1 cellular context compared by ENCODE assay signal in the genomic region with DNA sequence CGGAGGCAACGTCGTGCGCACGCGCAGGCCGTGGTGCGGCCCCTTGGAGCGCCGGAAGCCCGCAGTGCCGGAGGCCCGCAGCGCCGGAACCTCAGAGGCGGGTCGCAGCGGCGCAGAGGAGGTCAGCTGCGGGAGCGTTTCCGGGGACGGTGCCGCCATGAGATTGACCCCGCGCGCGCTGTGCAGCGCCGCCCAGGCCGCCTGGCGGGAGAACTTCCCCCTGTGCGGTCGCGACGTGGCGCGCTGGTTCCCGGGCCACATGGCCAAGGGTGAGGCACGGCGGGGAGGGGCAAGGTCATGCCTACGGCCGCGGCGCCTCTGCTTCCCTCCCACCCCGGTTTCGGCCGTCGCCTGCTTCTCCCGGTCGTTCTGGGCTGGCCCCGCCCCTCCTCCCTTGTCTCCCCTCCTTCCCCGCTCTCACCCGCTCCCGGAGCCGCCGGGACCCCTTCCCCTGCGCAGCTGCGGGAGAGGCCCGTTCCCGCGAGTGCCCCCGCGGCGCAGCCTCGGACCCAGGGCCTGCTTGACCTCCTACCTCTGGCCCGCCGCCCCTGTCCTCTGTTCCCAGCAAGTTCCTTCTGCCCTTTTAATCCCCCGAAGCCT.
TF ChIP-seq lines count a peak whose summit lies in the region.

A gene with protein sequence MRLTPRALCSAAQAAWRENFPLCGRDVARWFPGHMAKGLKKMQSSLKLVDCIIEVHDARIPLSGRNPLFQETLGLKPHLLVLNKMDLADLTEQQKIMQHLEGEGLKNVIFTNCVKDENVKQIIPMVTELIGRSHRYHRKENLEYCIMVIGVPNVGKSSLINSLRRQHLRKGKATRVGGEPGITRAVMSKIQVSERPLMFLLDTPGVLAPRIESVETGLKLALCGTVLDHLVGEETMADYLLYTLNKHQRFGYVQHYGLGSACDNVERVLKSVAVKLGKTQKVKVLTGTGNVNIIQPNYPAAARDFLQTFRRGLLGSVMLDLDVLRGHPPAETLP (plus strand): TSS at position 94 of the 600 bp plus-strand sequence. CDS start 64 bp downstream, at position 158.

TF ChIP-seq in GM12878, 131 proteins besides CTCF, POLR2A, EP300 and RAD21 (continued from another document):
- TF ChIP-seq IRF5 (IDR thresholded peaks at IDR 0.05; ENCODE audit: borderline replicate concordance) (peak; percentile 67; the same call in 1 of the 2 replicates), PAX5 (IDR thresholded peaks at IDR 0.05; ENCODE audit: borderline replicate concordance, low read depth, low read length) (no peak; the same call in 1 of the 2 replicates), USF2 (IDR thresholded peaks at IDR 0.05; ENCODE audit: borderline replicate concordance, low read depth, low read length) (no peak; the same call in 1 of the 2 replicates), ZNF24 (IDR thresholded peaks at IDR 0.05) (no peak), KLF5 (IDR thresholded peaks at IDR 0.05; ENCODE audit: partially characterized antibody) (peak; percentile 46), CBX3 (IDR thresholded peaks at IDR 0.05; ENCODE audit: borderline replicate concordance, low read depth) (no peak), ZSCAN29 (IDR thresholded peaks at IDR 0.05) (0 out of 2 replicates have a peak, but pooled peaks have one; percentile 13), MAX (IDR thresholded peaks at IDR 0.05; ENCODE audit: low read depth, low read length) (peak; percentile 93), NR2C2 (IDR thresholded peaks at IDR 0.05; ENCODE audit: borderline replicate concordance, control insufficient read depth, insufficient read length, low read depth) (no peak), MTA3 (IDR thresholded peaks at IDR 0.05; ENCODE audit: borderline replicate concordance, low read length) (no peak), CEBPZ (IDR thresholded peaks at IDR 0.05; ENCODE audit: low read depth, low read length) (no peak), SKIL (IDR thresholded peaks at IDR 0.05; ENCODE audit: low read depth, poor library complexity, severe bottlenecking) (no peak), CREM (IDR thresholded peaks at IDR 0.05; ENCODE audit: low read depth) (peak; percentile 48), SMAD1 (IDR thresholded peaks at IDR 0.05; ENCODE audit: low read depth, partially characterized antibody) (no peak)
- TF ChIP-seq, protein P1, sequence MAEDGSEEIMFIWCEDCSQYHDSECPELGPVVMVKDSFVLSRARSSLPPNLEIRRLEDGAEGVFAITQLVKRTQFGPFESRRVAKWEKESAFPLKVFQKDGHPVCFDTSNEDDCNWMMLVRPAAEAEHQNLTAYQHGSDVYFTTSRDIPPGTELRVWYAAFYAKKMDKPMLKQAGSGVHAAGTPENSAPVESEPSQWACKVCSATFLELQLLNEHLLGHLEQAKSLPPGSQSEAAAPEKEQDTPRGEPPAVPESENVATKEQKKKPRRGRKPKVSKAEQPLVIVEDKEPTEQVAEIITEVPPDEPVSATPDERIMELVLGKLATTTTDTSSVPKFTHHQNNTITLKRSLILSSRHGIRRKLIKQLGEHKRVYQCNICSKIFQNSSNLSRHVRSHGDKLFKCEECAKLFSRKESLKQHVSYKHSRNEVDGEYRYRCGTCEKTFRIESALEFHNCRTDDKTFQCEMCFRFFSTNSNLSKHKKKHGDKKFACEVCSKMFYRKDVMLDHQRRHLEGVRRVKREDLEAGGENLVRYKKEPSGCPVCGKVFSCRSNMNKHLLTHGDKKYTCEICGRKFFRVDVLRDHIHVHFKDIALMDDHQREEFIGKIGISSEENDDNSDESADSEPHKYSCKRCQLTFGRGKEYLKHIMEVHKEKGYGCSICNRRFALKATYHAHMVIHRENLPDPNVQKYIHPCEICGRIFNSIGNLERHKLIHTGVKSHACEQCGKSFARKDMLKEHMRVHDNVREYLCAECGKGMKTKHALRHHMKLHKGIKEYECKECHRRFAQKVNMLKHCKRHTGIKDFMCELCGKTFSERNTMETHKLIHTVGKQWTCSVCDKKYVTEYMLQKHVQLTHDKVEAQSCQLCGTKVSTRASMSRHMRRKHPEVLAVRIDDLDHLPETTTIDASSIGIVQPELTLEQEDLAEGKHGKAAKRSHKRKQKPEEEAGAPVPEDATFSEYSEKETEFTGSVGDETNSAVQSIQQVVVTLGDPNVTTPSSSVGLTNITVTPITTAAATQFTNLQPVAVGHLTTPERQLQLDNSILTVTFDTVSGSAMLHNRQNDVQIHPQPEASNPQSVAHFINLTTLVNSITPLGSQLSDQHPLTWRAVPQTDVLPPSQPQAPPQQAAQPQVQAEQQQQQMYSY (CRISPR knock-in tag; IDR thresholded peaks at IDR 0.05), result no peak
